1 cellular context compared by ENCODE assay signal in genomic region chr12:12839439-12839838, GRCh38. TPM values are rescaled to one million over a fixed set of nuclear protein-coding genes. Genes with fewer than 3 reads are reported as not detected.
"Had no signal": no experiment of that assay in that cellular context is flagged by ENCODE, and none has a peak within 500 bp of the region (broad histone marks: within the 10 kb centered on the region; RNA-seq: fewer than 3 reads in every experiment).

No MANE protein-coding gene starts in this region.

RNA-seq across cellular contexts. Expression of gene GPRC5A, which starts 51.9 kb away (rescaled TPM):
- polyA plus RNA-seq: immature natural killer cell had no signal
